20 cellular contexts compared by ENCODE assay signal in genomic region chr4:4330794-4331193, GRCh38.
"Had no signal": no experiment of that assay in that cellular context is flagged by ENCODE, and none has a peak within 500 bp of the region (broad histone marks: within the 10 kb centered on the region; RNA-seq: fewer than 3 reads in every experiment).

No MANE protein-coding gene starts in this region.

- ATAC-seq: effector memory CD8-positive, alpha-beta T cell; heart right ventricle; left cardiac atrium; left lung; lower lobe of right lung; naive thymus-derived CD8-positive, alpha-beta T cell; stimulated activated memory B cell treated with anti-CD40 and anti-IgM and Interleukin-4, amounts not matched to agents 10 μg/mL and 1 μg/mL and 100 μg/mL, for 72 hours; stimulated activated naive CD8-positive, alpha-beta T cell treated with anti-CD3 and anti-CD28 coated beads, Interleukin-15, Interleukin-2, amounts not matched to agents 100 U/mL and 50 U/mL, for 24 hours had no signal

- DNase-seq: cortex of kidney; effector memory CD8-positive, alpha-beta T cell; erythroblast; esophagus squamous epithelium; foreskin melanocyte; glutamatergic neuron; heart right ventricle; hippocampal formation; left cardiac atrium; left lung; lower lobe of right lung; naive thymus-derived CD8-positive, alpha-beta T cell; occipital lobe; ovary; spleen; stimulated activated CD4-positive, alpha-beta T cell treated with anti-CD3 and anti-CD28 coated beads, Interleukin-4, amount 100 ng/mL, for 4 hours; stimulated activated naive CD8-positive, alpha-beta T cell treated with anti-CD3 and anti-CD28 coated beads, Interleukin-15, Interleukin-2, amounts not matched to agents 100 U/mL and 50 U/mL, for 24 hours; upper lobe of left lung; uterus had no signal
